In genomic region chr11:12666905-12667304, GRCh38 we compare ENCODE assay signal across 22 cellular contexts.
"Had no signal": no experiment of that assay in that cellular context is flagged by ENCODE, and none has a peak within 500 bp of the region (broad histone marks: within the 10 kb centered on the region; RNA-seq: fewer than 3 reads in every experiment).

No MANE protein-coding gene starts in this region.

- H3K27ac Mint-ChIP-seq: activated B cell treated with CpG ODN at 0.5 μM for 24 hours; activated naive CD8-positive, alpha-beta T cell; activated T-cell treated with anti-CD3 and anti-CD28 coated beads, Interleukin-2, amount 50 U/mL, for 72 hours; dendritic cell treated with granulocyte-macrophage colony-stimulating factor and Interleukin-4, amounts not matched to agents 40 ng/mL and 50 ng/mL, for 4 days; endodermal cell; naive thymus-derived CD4-positive, alpha-beta T cell; progenitor cell of endocrine pancreas; stimulated activated naive CD8-positive, alpha-beta T cell treated with anti-CD3 and anti-CD28 coated beads, Interleukin-15, Interleukin-2, amounts not matched to agents 100 ng/mL and 50 ng/mL, for 24 hours had no signal

- H3K4me3 Mint-ChIP-seq: activated B cell treated with CpG ODN at 0.5 μM for 24 hours; activated naive CD8-positive, alpha-beta T cell; activated T-cell treated with anti-CD3 and anti-CD28 coated beads, Interleukin-2, amount 50 U/mL, for 72 hours; central memory CD8-positive, alpha-beta T cell; dendritic cell treated with granulocyte-macrophage colony-stimulating factor and Interleukin-4, amounts not matched to agents 40 ng/mL and 50 ng/mL, for 4 days; endodermal cell; naive thymus-derived CD4-positive, alpha-beta T cell; stimulated activated naive CD8-positive, alpha-beta T cell treated with anti-CD3 and anti-CD28 coated beads, Interleukin-15, Interleukin-2, amounts not matched to agents 100 ng/mL and 50 ng/mL, for 24 hours had no signal

- H3K4me1 Mint-ChIP-seq: activated B cell treated with CpG ODN at 0.5 μM for 24 hours; central memory CD8-positive, alpha-beta T cell; endodermal cell had no signal

- DNase-seq: activated B cell treated with CpG ODN at 0.5 μM for 24 hours; activated CD4-positive, alpha-beta T cell treated with anti-CD3 and anti-CD28 coated beads, Interleukin-2, amount 50 U/mL, for 1 hour; activated naive CD4-positive, alpha-beta T cell; activated T-cell treated with anti-CD3 and anti-CD28 coated beads for 4 hours; activated T-cell treated with anti-CD3 and anti-CD28 coated beads, Interleukin-2, amount 50 U/mL, for 72 hours; anterior cingulate cortex; endodermal cell; foreskin melanocyte; heart right ventricle; midbrain; naive thymus-derived CD4-positive, alpha-beta T cell; ovary; stimulated activated CD4-positive, alpha-beta T cell treated with anti-CD3 and anti-CD28 coated beads, Interleukin-12 subunit alpha, Interleukin-12 subunit beta, amount 100 ng/mL, for 4 hours; stimulated activated CD4-positive, alpha-beta T cell treated with anti-CD3 and anti-CD28 coated beads, Interleukin-4, amount 100 ng/mL, for 1 hour; T-helper 9 cell; upper lobe of left lung had no signal

- ATAC-seq: activated T-cell treated with anti-CD3 and anti-CD28 coated beads, Interleukin-2, amount 50 U/mL, for 72 hours; heart right ventricle; naive thymus-derived CD4-positive, alpha-beta T cell; sciatic nerve had no signal
